In genomic region chr5:80437326-80437725, GRCh38 we compare ENCODE assay signal across 1 cellular context.
TF ChIP-seq lines count a peak whose summit lies in the region.

No MANE protein-coding gene starts in this region.

TF ChIP-seq in HepG2, 621 proteins besides CTCF, POLR2A, EP300 and RAD21 (continued from another document):
- TF ChIP-seq HMGA1 (CRISPR knock-in tag; conservative IDR thresholded peaks at IDR 0.05): no peak
- no peak for TF ChIP-seq ZNF3 (CRISPR knock-in tag; IDR thresholded peaks at IDR 0.05)
- no peak for TF ChIP-seq RELA (CRISPR knock-in tag; IDR thresholded peaks at IDR 0.05)
- no peak for TF ChIP-seq CCAR2 (optimal IDR thresholded peaks at IDR 0.05; ENCODE audit: low read depth, low read length)
- no peak for TF ChIP-seq PAX8 (CRISPR knock-in tag; IDR thresholded peaks at IDR 0.05; ENCODE audit: borderline replicate concordance)
- no peak for TF ChIP-seq MEIS1 (CRISPR knock-in tag; IDR thresholded peaks at IDR 0.05; ENCODE audit: borderline replicate concordance)
- TF ChIP-seq FOXJ3 (CRISPR knock-in tag; IDR thresholded peaks at IDR 0.05; ENCODE audit: borderline replicate concordance): no peak
- TF ChIP-seq NFE2L1 (CRISPR knock-in tag; IDR thresholded peaks at IDR 0.05; ENCODE audit: borderline replicate concordance): no peak
- no peak for TF ChIP-seq GLMP (CRISPR knock-in tag; IDR thresholded peaks at IDR 0.05; ENCODE audit: borderline replicate concordance)
- TF ChIP-seq HMG20B (CRISPR knock-in tag; conservative IDR thresholded peaks at IDR 0.05): no peak
- TF ChIP-seq DPF2 (CRISPR knock-in tag; IDR thresholded peaks at IDR 0.05; ENCODE audit: borderline replicate concordance, low read depth): no peak
- TF ChIP-seq NFIC (IDR thresholded peaks at IDR 0.05; ENCODE audit: low read length): no peak
- no peak for TF ChIP-seq ZNF629 (CRISPR knock-in tag; conservative IDR thresholded peaks at IDR 0.05)
- no peak for TF ChIP-seq HOXD1 (CRISPR knock-in tag; IDR thresholded peaks at IDR 0.05)
- no peak for TF ChIP-seq PRPF4 (IDR thresholded peaks at IDR 0.05; ENCODE audit: low read depth, low read length, poor library complexity, severe bottlenecking)
- TF ChIP-seq ZNF546 (CRISPR knock-in tag; conservative IDR thresholded peaks at IDR 0.05): no peak
- TF ChIP-seq ZNF20 (CRISPR knock-in tag; IDR thresholded peaks at IDR 0.05): no peak
